In genomic region chr9:128937310-128938165, GRCh38 we compare ENCODE assay signal across 15 cellular contexts.
"Had no signal": no experiment of that assay in that cellular context is flagged by ENCODE, and none has a peak within 500 bp of the region (broad histone marks: within the 10 kb centered on the region; RNA-seq: fewer than 3 reads in every experiment).

No MANE protein-coding gene starts in this region.

- H3K4me1 ChIP-seq: right lobe of liver had no signal

- H3K4me3 ChIP-seq: dorsolateral prefrontal cortex, esophagus muscularis mucosa, right lobe of liver had no signal

- H3K27ac Mint-ChIP-seq: activated naive CD4-positive, alpha-beta T cell treated with anti-CD3 and anti-CD28 coated beads, Interleukin-2, amount 50 U/mL, for 72 hours; activated T-cell treated with anti-CD3 and anti-CD28 coated beads, Interleukin-2, amount 50 U/mL, for 24 hours; nephron; progenitor cell of endocrine pancreas; stimulated activated naive CD8-positive, alpha-beta T cell treated with anti-CD3 and anti-CD28 coated beads, Interleukin-15, amount 100 ng/mL, for 72 hours; type B pancreatic cell had no signal

- H3K27me3 Mint-ChIP-seq: activated T-cell treated with anti-CD3 and anti-CD28 coated beads, Interleukin-2, amount 50 U/mL, for 24 hours; progenitor cell of endocrine pancreas; stimulated activated naive CD8-positive, alpha-beta T cell treated with anti-CD3 and anti-CD28 coated beads, Interleukin-15, amount 100 ng/mL, for 72 hours; type B pancreatic cell had no signal

- DNase-seq: activated CD4-positive, alpha-beta T cell treated with anti-CD3 and anti-CD28 coated beads, Interleukin-2, amount 50 U/mL, for 48 hours; activated T-cell treated with anti-CD3 and anti-CD28 coated beads, Interleukin-2, amount 50 U/mL, for 24 hours; amygdala; hippocampal formation; kidney glomerular epithelial cell; occipital lobe; stimulated activated naive CD8-positive, alpha-beta T cell treated with anti-CD3 and anti-CD28 coated beads, Interleukin-15, amount 100 ng/mL, for 72 hours had no signal

- H3K4me1 Mint-ChIP-seq: nephron; stimulated activated naive CD8-positive, alpha-beta T cell treated with anti-CD3 and anti-CD28 coated beads, Interleukin-15, amount 100 ng/mL, for 72 hours had no signal

- H3K27me3 ChIP-seq: dorsolateral prefrontal cortex, esophagus muscularis mucosa, right lobe of liver had no signal

- H3K9me3 ChIP-seq: esophagus muscularis mucosa, right lobe of liver had no signal

- ATAC-seq: activated naive CD4-positive, alpha-beta T cell treated with anti-CD3 and anti-CD28 coated beads, Interleukin-2, amount 50 U/mL, for 72 hours; right lobe of liver; stimulated activated naive CD8-positive, alpha-beta T cell treated with anti-CD3 and anti-CD28 coated beads, Interleukin-15, amount 100 ng/mL, for 72 hours had no signal

- H3K36me3 Mint-ChIP-seq: activated naive CD4-positive, alpha-beta T cell treated with anti-CD3 and anti-CD28 coated beads, Interleukin-2, amount 50 U/mL, for 72 hours; type B pancreatic cell had no signal

- H3K9me3 Mint-ChIP-seq: activated naive CD4-positive, alpha-beta T cell treated with anti-CD3 and anti-CD28 coated beads, Interleukin-2, amount 50 U/mL, for 72 hours; activated T-cell treated with anti-CD3 and anti-CD28 coated beads, Interleukin-2, amount 50 U/mL, for 24 hours; nephron; stimulated activated naive CD8-positive, alpha-beta T cell treated with anti-CD3 and anti-CD28 coated beads, Interleukin-15, amount 100 ng/mL, for 72 hours; type B pancreatic cell had no signal

- H3K4me3 Mint-ChIP-seq: activated T-cell treated with anti-CD3 and anti-CD28 coated beads, Interleukin-2, amount 50 U/mL, for 24 hours; nephron; stimulated activated naive CD8-positive, alpha-beta T cell treated with anti-CD3 and anti-CD28 coated beads, Interleukin-15, amount 100 ng/mL, for 72 hours; type B pancreatic cell had no signal

- H3K27ac ChIP-seq: esophagus muscularis mucosa, right lobe of liver, VCaP had no signal
